In genomic region chr14:101735453-101735852, GRCh38 we compare ENCODE assay signal across 24 cellular contexts. TPM values are rescaled to one million over a fixed set of nuclear protein-coding genes. Genes with fewer than 3 reads are reported as not detected.
A peak's percentile ranks its signal among the peaks of the same experiment; 100 is the strongest.
DNase-seq lines count a peak whose midpoint lies in the region; ATAC-seq, FAIRE-seq and TF ChIP-seq lines count a peak whose summit lies in the region.
"Had no signal": no experiment of that assay in that cellular context is flagged by ENCODE, and none has a peak within 500 bp of the region (broad histone marks: within the 10 kb centered on the region; RNA-seq: fewer than 3 reads in every experiment).

No MANE protein-coding gene starts in this region.

- peaks cover 0 to 4% (median 0%) of the 10 kb centered on the region in 11 experiments; a peak in 1 of 22 replicates for H3K36me3 ChIP-seq in BLaER1 treated with 17β-estradiol and CSF1 and Interleukin-3, amounts not matched to agents 10 nM and 100 nM
- H3K36me3 ChIP-seq in H7 (replicated peaks; ENCODE audit: control insufficient read depth, insufficient read depth, low read length) (no peaks in the 10 kb centered on the region), K562 (ENCODE audit: control insufficient read depth, insufficient read depth, low read length) (no peaks in the 10 kb centered on the region)
- H3K36me3 ChIP-seq: MG63, SJSA1 had no signal

- no peak for FAIRE-seq in K562 (lab: Jason Lieb, UNC)
- FAIRE-seq: GM12878 had no signal

- H3K9me1 ChIP-seq in K562 (ENCODE audit: control insufficient read depth, insufficient read depth, low read length) = no peaks in the 10 kb centered on the region

- H3K9ac ChIP-seq in BLaER1 treated with 17β-estradiol and CSF1 and Interleukin-3, amounts not matched to agents 10 nM and 100 nM = no peak overlapping the region
- H3K9ac ChIP-seq in K562 (ENCODE audit: insufficient read depth in 1 of 2, low read depth in 2 of 2, low read length in 2 of 2) = no peak overlapping the region

- H3K27ac ChIP-seq in BLaER1 treated with 17β-estradiol and CSF1 and Interleukin-3, amounts not matched to agents 10 nM and 100 nM = peak overlapping the region in 2 of 11 experiments; percentile 10 to 15; a peak in 2 of 22 replicates
- H3K27ac ChIP-seq in K562 (ENCODE audit: extremely low read depth, low read depth, low read length) = no peak overlapping the region
- H3K27ac ChIP-seq: SJSA1 had no signal

- peak overlapping the region in 9 of 11 experiments; percentile 1 to 30 (median 22); a peak in 8 of 22 replicates for H3K4me2 ChIP-seq in BLaER1 treated with 17β-estradiol and CSF1 and Interleukin-3, amounts not matched to agents 10 nM and 100 nM
- no peak overlapping the region for H3K4me2 ChIP-seq in K562 (ENCODE audit: insufficient read depth, low read length)
- H3K4me2 ChIP-seq: GM23338 had no signal

- no peaks in the 10 kb centered on the region for H4K20me1 ChIP-seq in BLaER1 treated with 17β-estradiol and CSF1 and Interleukin-3, amounts not matched to agents 10 nM and 100 nM
- H4K20me1 ChIP-seq in K562 (replicated peaks; ENCODE audit: control insufficient read depth, insufficient read depth, low read length) = no peaks in the 10 kb centered on the region

- no peaks in the 10 kb centered on the region for H3K79me2 ChIP-seq in K562 (ENCODE audit: control insufficient read depth, insufficient read depth, low read length)

- no peaks in the 10 kb centered on the region for H3K36me3 Mint-ChIP-seq in osteocyte (ENCODE audit: unreplicated experiment)

- no peak for TF ChIP-seq RAD21 in K562 (CRISPR knock-in tag; conservative IDR thresholded peaks at IDR 0.05 in 1 of 2, IDR thresholded peaks at IDR 0.05 in 1 of 2)

- no peaks in the 10 kb centered on the region for H3K9me3 Mint-ChIP-seq in osteocyte (ENCODE audit: unreplicated experiment)

- peaks cover 25% of the 10 kb centered on the region for H3K27me3 Mint-ChIP-seq in osteocyte (ENCODE audit: unreplicated experiment)
- H3K27me3 Mint-ChIP-seq: T-cell had no signal

- intact Hi-C loops in K562 (cut with micrococcal nuclease) (no loop called here), lower leg skin (cut with DNase I; ENCODE audit: low total_unique reads) (no loop called here)

- CTCF ChIA-PET in K562 (lab: Yijun Ruan, JAX; ENCODE audit: low intra/inter-chr PET ratio) = no interaction called here

- no peak for TF ChIP-seq EP300 in K562 (IDR thresholded peaks at IDR 0.05; ENCODE audit: low read length)

- H3K9me3 ChIP-seq in BLaER1 treated with 17β-estradiol and CSF1 and Interleukin-3, amounts not matched to agents 10 nM and 100 nM (replicated peaks in 1 of 11) = peaks cover 13 to 24% (median 16%) of the 10 kb centered on the region in 11 experiments
- H3K9me3 ChIP-seq in K562 (replicated peaks; ENCODE audit: control insufficient read depth, insufficient read depth, low read depth, low read length) = peaks cover 11% of the 10 kb centered on the region
- H3K9me3 ChIP-seq: MG63, SJSA1 had no signal

- H3K27me3 ChIP-seq in BLaER1 treated with 17β-estradiol and CSF1 and Interleukin-3, amounts not matched to agents 10 nM and 100 nM = no peaks in the 10 kb centered on the region
- H3K27me3 ChIP-seq in H7 (ENCODE audit: control insufficient read depth, insufficient read depth, low read length) (no peaks in the 10 kb centered on the region), K562 (ENCODE audit: control insufficient read depth in 2 of 2, insufficient read depth in 2 of 2, low read length in 2 of 2) (no peaks in the 10 kb centered on the region)
- H3K27me3 ChIP-seq: MG63, SJSA1 had no signal

- TF ChIP-seq POLR2A in K562 (conservative IDR thresholded peaks at IDR 0.05) (no peak), lower leg skin (IDR thresholded peaks at IDR 0.05) (no peak)

- no peak overlapping the region for H3K27ac Mint-ChIP-seq in osteocyte (ENCODE audit: unreplicated experiment)
- H3K27ac Mint-ChIP-seq: B cell, GM23338, T-cell had no signal

- H3K4me3 ChIP-seq in BLaER1 treated with 17β-estradiol and CSF1 and Interleukin-3, amounts not matched to agents 10 nM and 100 nM = no peak overlapping the region
- H3K4me3 ChIP-seq in H7 (ENCODE audit: insufficient read depth, low read depth, low read length) (no peak overlapping the region), K562 (no peak overlapping the region), lower leg skin (ENCODE audit: low read depth, poor library complexity, severe bottlenecking) (no peak overlapping the region)
- H3K4me3 ChIP-seq: GM12878, GM23338, MG63, SJSA1 had no signal

- BruUV-seq in K562 (replicated peaks; lab: Mats Ljungman, UMichigan) = no TSS peak

- TF ChIP-seq CTCF in K562 (IDR thresholded peaks at IDR 0.05 in 2 of 3, conservative IDR thresholded peaks at IDR 0.05 in 1 of 3; ENCODE audit: insufficient read depth in 2 of 3, low read depth in 1 of 3, low read length in 3 of 3) (no peak), osteocyte (IDR thresholded peaks at IDR 0.05) (no peak), lower leg skin (IDR thresholded peaks at IDR 0.05) (no peak)

- 54% methylated on average over 7 of the region's 7 CpGs for WGBS in K562 (ENCODE audit: insufficient coverage, low coverage, missing lambda C conversion rate)
- whole genome bisulfite sequencing in lower leg skin, 2 donors = 85 to 86% methylated on average over 7 of the region's 7 CpGs

- in situ Hi-C loops in K562 (cut with MboI) = no loop called here

- no peak overlapping the region for H3K4me3 Mint-ChIP-seq in osteocyte (ENCODE audit: unreplicated experiment)
- H3K4me3 Mint-ChIP-seq: B cell, GM23338, T-cell had no signal

- POLR2A ChIA-PET in K562 (lab: Yijun Ruan, JAX) = interaction anchor here (0.6 to 0.9 kb wide), 3 partner anchors 11 to 32 kb away, joined by 3 read pairs; no protein-coding TSS in a partner anchor

- no peak overlapping the region for H2AFZ ChIP-seq in K562 (ENCODE audit: low read depth, low read length)
- H2AFZ ChIP-seq: GM23338 had no signal

- ATAC-seq in K562 (no peak), left lobe of liver (no peak)
- ATAC-seq: GM12878, GM23338, T-cell had no signal

- peak; percentile 1 for DNase-seq in H7
- no peak for DNase-seq in K562 (ENCODE audit: extremely low read depth in 1 of 4, low spot score in 3 of 4)
- DNase-seq in osteocyte (ENCODE audit: extremely low spot score, unreplicated experiment) = peak; percentile 8
- no peak for DNase-seq in left lobe of liver (ENCODE audit: low spot score)
- no peak for DNase-seq in NCI-H82 treated with DMSO at 0.1 percent for 48 hours (lab: John Stamatoyannopoulos, UW; ENCODE audit: unreplicated experiment)
- no peak for DNase-seq in lower leg skin (ENCODE audit: low spot score in 2 of 2)
- DNase-seq: GDM1, HCEC 1CT, KG1, MG63, NCI-H1105 treated with DMSO at 0.1 percent for 48 hours, NCI-H146, NCI-H1930, NCI-H446 treated with DMSO at 0.1 percent for 48 hours, NCI-H526, NCI-H82, Right ventricle myocardium superior, RPMI8226, T-cell had no signal

- H3K4me1 Mint-ChIP-seq in osteocyte (ENCODE audit: unreplicated experiment) = peaks cover 18% of the 10 kb centered on the region

- peaks cover 28 to 73% (median 61%) of the 10 kb centered on the region in 10 experiments for H3K4me1 ChIP-seq in BLaER1 treated with 17β-estradiol and CSF1 and Interleukin-3, amounts not matched to agents 10 nM and 100 nM
- H3K4me1 ChIP-seq in K562 (replicated peaks in 1 of 2; ENCODE audit: control insufficient read depth in 2 of 2, insufficient read depth in 2 of 2, low read length in 2 of 2) = peaks cover 21% of the 10 kb centered on the region in 2 experiments; a peak in 4 of 5 replicates

TF ChIP-seq in K562, 482 proteins besides CTCF, POLR2A, EP300 and RAD21:
- TF ChIP-seq DLX4 (CRISPR knock-in tag; IDR thresholded peaks at IDR 0.05) = no peak
- no peak for TF ChIP-seq ZKSCAN3 (CRISPR knock-in tag; IDR thresholded peaks at IDR 0.05)
- TF ChIP-seq FUS (optimal IDR thresholded peaks at IDR 0.05; ENCODE audit: low read depth, low read length) = no peak
- TF ChIP-seq NELFE (IDR thresholded peaks at IDR 0.05; ENCODE audit: insufficient read depth, insufficient read length) = no peak
- no peak for TF ChIP-seq KDM5B (IDR thresholded peaks at IDR 0.05; ENCODE audit: insufficient replicate concordance, low read depth, low read length)
- no peak for TF ChIP-seq TAL1 (IDR thresholded peaks at IDR 0.05)
- peak; percentile 73 for TF ChIP-seq CEBPB (tag; IDR thresholded peaks at IDR 0.05)
- TF ChIP-seq CEBPG (CRISPR knock-in tag; IDR thresholded peaks at IDR 0.05) = no peak
- peak in 1 of 2 experiments; percentile 67; a peak in 2 of 4 replicates for TF ChIP-seq CEBPG (tag; conservative IDR thresholded peaks at IDR 0.05 in 1 of 2, IDR thresholded peaks at IDR 0.05 in 1 of 2)

RNA-seq across cellular contexts. Expression of gene PPP2R5C, which starts 26.1 kb away (rescaled TPM):
- 46.7 and 64.6 TPM in 2 replicates for total RNA-seq in H7 (2014; rRNA removed; shearing (Covaris generic))
- 275 and 554 TPM in 2 replicates for total RNA-seq in K562 (2011; cell fraction: chromatin; rRNA removed; ENCODE audit: low replicate concordance)
- 143 and 198 TPM in 2 replicates for total RNA-seq in K562 (2011; cell fraction: nucleolus; rRNA removed)
- total RNA-seq in K562 (2011; cell fraction: nucleoplasm; rRNA removed) = 367 and 537 TPM in 2 replicates
- total RNA-seq in K562 (2014; rRNA removed) = 263 and 295 TPM in 2 replicates
- 395 and 448 TPM in 2 replicates for total RNA-seq in K562 (2014; rRNA removed; fragmentation: Illumina TruSeq; extraction: Trizol)
- 284 and 309 TPM in 2 replicates for total RNA-seq in K562 (2015; rRNA removed; fragmentation: Illumina TruSeq; extraction: Trizol)
- 395 and 398 TPM in 2 replicates for total RNA-seq in K562 (2021)
- polyA plus RNA-seq in K562 (2011; rRNA removed) = 266 and 328 TPM in 2 replicates
- polyA plus RNA-seq in K562 (2011; cell fraction: cytosol; rRNA removed) = 100 and 189 TPM in 2 replicates
- polyA plus RNA-seq in K562 (2011; cell fraction: nucleus; rRNA removed) = 140 and 172 TPM in 2 replicates
- 237 and 317 TPM in 2 replicates for polyA plus RNA-seq in K562 (2012)
- polyA plus RNA-seq in K562 (2014; fragmentation: Illumina TruSeq; extraction: Trizol) = 383 and 443 TPM in 2 replicates
- 100 to 1,000 TPM; 517 to 617 TPM for polyA plus RNA-seq in K562 (2014; fragmentation: Nextera tagmentation; extraction: Ambion mirVana)
- 284 and 315 TPM in 2 replicates for polyA plus RNA-seq in K562 (2014; rRNA removed)
- 312 and 332 TPM in 2 replicates for polyA minus RNA-seq in K562 (2011; rRNA and poly(A)+ RNA removed)
- polyA minus RNA-seq in K562 (2011; cell fraction: cytosol; rRNA and poly(A)+ RNA removed) = 118 and 128 TPM in 2 replicates
- polyA minus RNA-seq in K562 (2011; cell fraction: nucleus; rRNA and poly(A)+ RNA removed) = 87.6 and 141 TPM in 2 replicates
- total RNA-seq in osteocyte = 115 and 116 TPM in 2 replicates
- 60.8 TPM for total RNA-seq in left lobe of liver
- 10 to 100 TPM; 74.6 to 89.9 (median 80.3) TPM for total RNA-seq in lower leg skin

Comparison
In these comparisons a context has a peak if more than half of its experiments do, and no peak if none do; other contexts are left out.
1. DNase-seq: peak in H7 (single experiment) and osteocyte (single experiment); none in K562 (0 of 4), left lobe of liver (single experiment), NCI-H82 treated with DMSO at 0.1 percent for 48 hours (single experiment) and lower leg skin (0 of 2).